12 cellular contexts compared by ENCODE assay signal in the genomic region with DNA sequence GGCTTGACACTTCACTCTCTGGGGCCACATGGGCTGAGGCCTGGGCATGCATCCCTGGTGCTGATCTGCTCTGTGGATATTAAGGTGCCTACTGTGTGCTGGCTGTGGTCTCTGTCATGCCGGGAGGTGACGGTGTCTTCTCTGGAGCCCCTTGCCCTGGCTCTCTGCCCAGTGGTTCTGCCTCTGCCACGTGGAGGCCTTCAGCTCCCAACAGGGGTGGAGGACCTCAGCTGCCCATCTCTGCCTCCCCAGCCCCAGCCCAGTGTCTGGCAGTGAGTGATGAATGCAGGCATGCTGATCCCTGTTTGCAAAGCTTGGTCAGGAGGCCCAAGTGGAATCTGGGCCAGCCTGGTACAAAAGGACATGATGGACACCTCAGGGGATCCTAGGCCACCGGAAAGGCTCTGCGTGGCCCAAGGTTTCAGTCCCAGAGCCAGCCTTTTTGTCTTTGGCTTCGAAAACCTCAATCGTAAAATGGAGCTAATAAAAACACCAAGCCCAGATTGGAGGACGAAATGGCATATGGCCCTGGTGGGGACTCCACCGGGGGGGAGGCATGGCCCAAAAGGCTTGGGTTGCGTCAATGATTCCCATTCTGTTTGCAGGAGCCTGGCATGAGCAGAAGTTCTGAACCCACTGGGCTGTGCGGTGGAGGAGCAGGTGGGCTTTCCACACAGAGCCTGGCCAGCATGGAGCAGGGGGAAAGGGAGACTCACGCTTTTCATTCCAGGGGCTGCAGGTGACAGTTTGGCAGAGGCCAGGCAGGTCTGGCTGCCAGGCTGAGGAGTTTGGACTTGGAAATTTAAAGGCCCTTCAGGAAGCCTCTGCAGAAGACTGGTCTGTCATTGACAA. TPM values are rescaled to one million over a fixed set of nuclear protein-coding genes. Genes with fewer than 3 reads are reported as not detected.
DNase-seq lines count a peak whose midpoint lies in the region; ATAC-seq and TF ChIP-seq lines count a peak whose summit lies in the region.
"Had no signal": no experiment of that assay in that cellular context is flagged by ENCODE, and none has a peak within 500 bp of the region (broad histone marks: within the 10 kb centered on the region; RNA-seq: fewer than 3 reads in every experiment).

No MANE protein-coding gene starts in this region.

- ATAC-seq in natural killer cell (no peak), activated B cell treated with CpG ODN at 0.5 μM for 24 hours (ENCODE audit: low read depth) (no peak), HG03159 (IDR thresholded peaks at IDR 0.05; ENCODE audit: unreplicated experiment) (no peak)
- ATAC-seq in natural killer cell treated with Interleukin-12 subunit alpha and Interleukin-12 subunit beta and Interleukin-15 and Interleukin-18, amount 100 ng/mL, for 72 hours, result no peak
- ATAC-seq: left lung had no signal

- no peak overlapping the region for H3K27ac Mint-ChIP-seq in natural killer cell
- peak overlapping the region in 1 of 2 donors; percentile 43 for H3K27ac Mint-ChIP-seq in natural killer cell treated with Interleukin-12 subunit alpha and Interleukin-12 subunit beta and Interleukin-15 and Interleukin-18, amount 100 ng/mL, for 72 hours
- peak overlapping the region; percentile 7 for H3K27ac Mint-ChIP-seq in activated B cell treated with CpG ODN at 0.5 μM for 24 hours
- H3K27ac Mint-ChIP-seq: activated naive CD8-positive, alpha-beta T cell treated with anti-CD3 and anti-CD28 coated beads, Interleukin-2, amount 10 ng/mL, durations not matched to agents 7 days and 5 days had no signal

- TF ChIP-seq CTCF in natural killer cell (IDR thresholded peaks at IDR 0.05) (no peak), activated B cell treated with CpG ODN at 0.5 μM for 24 hours (IDR thresholded peaks at IDR 0.05) (no peak)

- H3K27me3 Mint-ChIP-seq in natural killer cell (ENCODE audit: low read depth in 2 of 2) (no peaks in the 10 kb centered on the region), activated B cell treated with CpG ODN at 0.5 μM for 24 hours (no peaks in the 10 kb centered on the region)
- no peaks in the 10 kb centered on the region for H3K27me3 Mint-ChIP-seq in natural killer cell treated with Interleukin-12 subunit alpha and Interleukin-12 subunit beta and Interleukin-15 and Interleukin-18, amount 100 ng/mL, for 72 hours
- H3K27me3 Mint-ChIP-seq: activated naive CD8-positive, alpha-beta T cell treated with anti-CD3 and anti-CD28 coated beads, Interleukin-2, amount 10 ng/mL, durations not matched to agents 7 days and 5 days; B cell had no signal

- DNase-seq in natural killer cell (peak; percentile 9), activated B cell treated with CpG ODN at 0.5 μM for 24 hours (no peak), mesenteric fat pad (ENCODE audit: low spot score) (peak; percentile 41), retina (no peak)
- DNase-seq in natural killer cell treated with Interleukin-12 subunit alpha and Interleukin-12 subunit beta and Interleukin-15 and Interleukin-18, amount 100 ng/mL, for 72 hours (ENCODE audit: low spot score), result no peak
- DNase-seq in activated CD4-positive, CD25-positive, alpha-beta regulatory T cell (lab: John Stamatoyannopoulos, UW), result no peak
- DNase-seq: activated naive CD8-positive, alpha-beta T cell treated with anti-CD3 and anti-CD28 coated beads, Interleukin-2, amount 10 ng/mL, durations not matched to agents 7 days and 5 days; NCI-H1417 treated with DMSO at 0.1 percent for 48 hours; stimulated activated CD4-positive, alpha-beta T cell treated with anti-CD3 and anti-CD28 coated beads, Interleukin-15, amount 100 ng/mL, for 24 hours had no signal

- intact Hi-C loops in natural killer cell (cut with micrococcal nuclease), result no loop called here
- intact Hi-C loops in activated B cell treated with CpG ODN at 0.5 μM for 24 hours (cut with micrococcal nuclease), result no loop called here

- H3K36me3 Mint-ChIP-seq in natural killer cell (no peaks in the 10 kb centered on the region), activated B cell treated with CpG ODN at 0.5 μM for 24 hours (ENCODE audit: low read depth) (no peaks in the 10 kb centered on the region)
- no peaks in the 10 kb centered on the region for H3K36me3 Mint-ChIP-seq in natural killer cell treated with Interleukin-12 subunit alpha and Interleukin-12 subunit beta and Interleukin-15 and Interleukin-18, amount 100 ng/mL, for 72 hours
- H3K36me3 Mint-ChIP-seq: activated naive CD8-positive, alpha-beta T cell treated with anti-CD3 and anti-CD28 coated beads, Interleukin-2, amount 10 ng/mL, durations not matched to agents 7 days and 5 days had no signal

- CTCF ChIA-PET in activated B cell treated with CpG ODN at 0.5 μM for 24 hours (lab: Charles Lee), result no interaction called here

- POLR2A ChIA-PET in activated B cell treated with CpG ODN at 0.5 μM for 24 hours (lab: Charles Lee), result interaction anchor here (0.9 to 13.6 kb wide), 4 partner anchors 10 to 55 kb away, joined by 3 to 406 read pairs (median 6); partner anchors contain the start of gene KLF13

- no peak overlapping the region for H3K4me3 Mint-ChIP-seq in natural killer cell
- H3K4me3 Mint-ChIP-seq in natural killer cell treated with Interleukin-12 subunit alpha and Interleukin-12 subunit beta and Interleukin-15 and Interleukin-18, amount 100 ng/mL, for 72 hours, result no peak overlapping the region
- no peak overlapping the region for H3K4me3 Mint-ChIP-seq in activated B cell treated with CpG ODN at 0.5 μM for 24 hours
- H3K4me3 Mint-ChIP-seq: activated naive CD8-positive, alpha-beta T cell treated with anti-CD3 and anti-CD28 coated beads, Interleukin-2, amount 10 ng/mL, durations not matched to agents 7 days and 5 days; B cell had no signal

- no peaks in the 10 kb centered on the region for H3K9me3 Mint-ChIP-seq in natural killer cell
- H3K9me3 Mint-ChIP-seq in natural killer cell treated with Interleukin-12 subunit alpha and Interleukin-12 subunit beta and Interleukin-15 and Interleukin-18, amount 100 ng/mL, for 72 hours, result no peaks in the 10 kb centered on the region
- no peaks in the 10 kb centered on the region for H3K9me3 Mint-ChIP-seq in activated B cell treated with CpG ODN at 0.5 μM for 24 hours
- H3K9me3 Mint-ChIP-seq: activated naive CD8-positive, alpha-beta T cell treated with anti-CD3 and anti-CD28 coated beads, Interleukin-2, amount 10 ng/mL, durations not matched to agents 7 days and 5 days had no signal

- H3K4me1 Mint-ChIP-seq in natural killer cell (peaks cover 9 to 32% of the 10 kb centered on the region in 2 donors), activated B cell treated with CpG ODN at 0.5 μM for 24 hours (peaks cover 56% of the 10 kb centered on the region)
- H3K4me1 Mint-ChIP-seq in natural killer cell treated with Interleukin-12 subunit alpha and Interleukin-12 subunit beta and Interleukin-15 and Interleukin-18, amount 100 ng/mL, for 72 hours (ENCODE audit: low read depth in 2 of 2), result peaks cover 27 to 32% of the 10 kb centered on the region in 2 donors

RNA-seq across cellular contexts. Expression of gene KLF13, which starts 54.7 kb away (rescaled TPM):
- total RNA-seq in natural killer cell, result 100 to 1,000 TPM; 277 to 328 (median 300) TPM
- 100 to 1,000 TPM in 1 of 2 donors, 10 to 100 TPM in 1; 95.1 to 153 TPM for total RNA-seq in natural killer cell treated with Interleukin-12 subunit alpha and Interleukin-12 subunit beta and Interleukin-15 and Interleukin-18, amount 100 ng/mL, for 72 hours
- 177 and 178 TPM in 2 replicates for total RNA-seq in activated B cell treated with CpG ODN at 0.5 μM for 24 hours
- 41.8 TPM for total RNA-seq in mesenteric fat pad

Comparison
In these comparisons a context has a peak if more than half of its experiments do, and no peak if none do; other contexts are left out.
1. DNase-seq: peak in natural killer cell (single experiment) and mesenteric fat pad (single experiment); none in natural killer cell treated with Interleukin-12 subunit alpha and Interleukin-12 subunit beta and Interleukin-15 and Interleukin-18, amount 100 ng/mL, for 72 hours (single experiment), activated B cell treated with CpG ODN at 0.5 μM for 24 hours (single experiment), retina (single experiment) and activated CD4-positive, CD25-positive, alpha-beta regulatory T cell (0 of 4).